Comparison of ENCODE assay signal across 1 cellular context in genomic region chr1:160666079-160666442, GRCh38.
TF ChIP-seq lines count a peak whose summit lies in the region.

No MANE protein-coding gene starts in this region.

TF ChIP-seq in K562, 482 proteins besides CTCF, POLR2A, EP300 and RAD21:
- TF ChIP-seq, protein P1, sequence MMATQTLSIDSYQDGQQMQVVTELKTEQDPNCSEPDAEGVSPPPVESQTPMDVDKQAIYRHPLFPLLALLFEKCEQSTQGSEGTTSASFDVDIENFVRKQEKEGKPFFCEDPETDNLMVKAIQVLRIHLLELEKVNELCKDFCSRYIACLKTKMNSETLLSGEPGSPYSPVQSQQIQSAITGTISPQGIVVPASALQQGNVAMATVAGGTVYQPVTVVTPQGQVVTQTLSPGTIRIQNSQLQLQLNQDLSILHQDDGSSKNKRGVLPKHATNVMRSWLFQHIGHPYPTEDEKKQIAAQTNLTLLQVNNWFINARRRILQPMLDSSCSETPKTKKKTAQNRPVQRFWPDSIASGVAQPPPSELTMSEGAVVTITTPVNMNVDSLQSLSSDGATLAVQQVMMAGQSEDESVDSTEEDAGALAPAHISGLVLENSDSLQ (IDR thresholded peaks at IDR 0.05): peak; percentile 51
- TF ChIP-seq ZNF133 (CRISPR knock-in tag; IDR thresholded peaks at IDR 0.05): no peak
- TF ChIP-seq, protein P2, sequence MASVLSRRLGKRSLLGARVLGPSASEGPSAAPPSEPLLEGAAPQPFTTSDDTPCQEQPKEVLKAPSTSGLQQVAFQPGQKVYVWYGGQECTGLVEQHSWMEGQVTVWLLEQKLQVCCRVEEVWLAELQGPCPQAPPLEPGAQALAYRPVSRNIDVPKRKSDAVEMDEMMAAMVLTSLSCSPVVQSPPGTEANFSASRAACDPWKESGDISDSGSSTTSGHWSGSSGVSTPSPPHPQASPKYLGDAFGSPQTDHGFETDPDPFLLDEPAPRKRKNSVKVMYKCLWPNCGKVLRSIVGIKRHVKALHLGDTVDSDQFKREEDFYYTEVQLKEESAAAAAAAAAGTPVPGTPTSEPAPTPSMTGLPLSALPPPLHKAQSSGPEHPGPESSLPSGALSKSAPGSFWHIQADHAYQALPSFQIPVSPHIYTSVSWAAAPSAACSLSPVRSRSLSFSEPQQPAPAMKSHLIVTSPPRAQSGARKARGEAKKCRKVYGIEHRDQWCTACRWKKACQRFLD (CRISPR knock-in tag; IDR thresholded peaks at IDR 0.05): 0 out of 2 replicates have a peak, but pooled peaks have one; percentile 16
- TF ChIP-seq DDX20 (tag; IDR thresholded peaks at IDR 0.05; ENCODE audit: low read depth): no peak
- TF ChIP-seq, protein P3, sequence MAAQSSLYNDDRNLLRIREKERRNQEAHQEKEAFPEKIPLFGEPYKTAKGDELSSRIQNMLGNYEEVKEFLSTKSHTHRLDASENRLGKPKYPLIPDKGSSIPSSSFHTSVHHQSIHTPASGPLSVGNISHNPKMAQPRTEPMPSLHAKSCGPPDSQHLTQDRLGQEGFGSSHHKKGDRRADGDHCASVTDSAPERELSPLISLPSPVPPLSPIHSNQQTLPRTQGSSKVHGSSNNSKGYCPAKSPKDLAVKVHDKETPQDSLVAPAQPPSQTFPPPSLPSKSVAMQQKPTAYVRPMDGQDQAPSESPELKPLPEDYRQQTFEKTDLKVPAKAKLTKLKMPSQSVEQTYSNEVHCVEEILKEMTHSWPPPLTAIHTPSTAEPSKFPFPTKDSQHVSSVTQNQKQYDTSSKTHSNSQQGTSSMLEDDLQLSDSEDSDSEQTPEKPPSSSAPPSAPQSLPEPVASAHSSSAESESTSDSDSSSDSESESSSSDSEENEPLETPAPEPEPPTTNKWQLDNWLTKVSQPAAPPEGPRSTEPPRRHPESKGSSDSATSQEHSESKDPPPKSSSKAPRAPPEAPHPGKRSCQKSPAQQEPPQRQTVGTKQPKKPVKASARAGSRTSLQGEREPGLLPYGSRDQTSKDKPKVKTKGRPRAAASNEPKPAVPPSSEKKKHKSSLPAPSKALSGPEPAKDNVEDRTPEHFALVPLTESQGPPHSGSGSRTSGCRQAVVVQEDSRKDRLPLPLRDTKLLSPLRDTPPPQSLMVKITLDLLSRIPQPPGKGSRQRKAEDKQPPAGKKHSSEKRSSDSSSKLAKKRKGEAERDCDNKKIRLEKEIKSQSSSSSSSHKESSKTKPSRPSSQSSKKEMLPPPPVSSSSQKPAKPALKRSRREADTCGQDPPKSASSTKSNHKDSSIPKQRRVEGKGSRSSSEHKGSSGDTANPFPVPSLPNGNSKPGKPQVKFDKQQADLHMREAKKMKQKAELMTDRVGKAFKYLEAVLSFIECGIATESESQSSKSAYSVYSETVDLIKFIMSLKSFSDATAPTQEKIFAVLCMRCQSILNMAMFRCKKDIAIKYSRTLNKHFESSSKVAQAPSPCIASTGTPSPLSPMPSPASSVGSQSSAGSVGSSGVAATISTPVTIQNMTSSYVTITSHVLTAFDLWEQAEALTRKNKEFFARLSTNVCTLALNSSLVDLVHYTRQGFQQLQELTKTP (IDR thresholded peaks at IDR 0.05; ENCODE audit: low read depth in 1 of 2, partially characterized antibody in 2 of 2): peak in 1 of 2 experiments; percentile 5
- TF ChIP-seq ZNF699 (CRISPR knock-in tag; IDR thresholded peaks at IDR 0.05; ENCODE audit: insufficient replicate concordance): no peak
- 0 out of 4 replicates have a peak, but pooled peaks of 1 of the 2 experiments have one; percentile 0 for TF ChIP-seq MAZ (CRISPR knock-in tag; conservative IDR thresholded peaks at IDR 0.05 in 1 of 2, IDR thresholded peaks at IDR 0.05 in 1 of 2)
- 0 out of 2 replicates have a peak, but pooled peaks have one; percentile 21 for TF ChIP-seq RHOXF2B (CRISPR knock-in tag; conservative IDR thresholded peaks at IDR 0.05)
- no peak for TF ChIP-seq ZBTB43 (CRISPR knock-in tag; IDR thresholded peaks at IDR 0.05)
- TF ChIP-seq CEBPG (CRISPR knock-in tag; IDR thresholded peaks at IDR 0.05): no peak
- 0 out of 4 replicates have a peak, but pooled peaks of 1 of the 2 experiments have one; percentile 2 for TF ChIP-seq CEBPG (tag; conservative IDR thresholded peaks at IDR 0.05 in 1 of 2, IDR thresholded peaks at IDR 0.05 in 1 of 2)
- no peak for TF ChIP-seq MLLT1 (IDR thresholded peaks at IDR 0.05)
- no peak for TF ChIP-seq MEF2D (tag; conservative IDR thresholded peaks at IDR 0.05; ENCODE audit: low read depth)
- TF ChIP-seq TBL1XR1 (IDR thresholded peaks at IDR 0.05; ENCODE audit: low read length in 2 of 2): 0 out of 4 replicates have a peak, but pooled peaks of 1 of the 2 experiments have one; percentile 6
